ENCODE assay signal across 13 cellular contexts in the genomic region with DNA sequence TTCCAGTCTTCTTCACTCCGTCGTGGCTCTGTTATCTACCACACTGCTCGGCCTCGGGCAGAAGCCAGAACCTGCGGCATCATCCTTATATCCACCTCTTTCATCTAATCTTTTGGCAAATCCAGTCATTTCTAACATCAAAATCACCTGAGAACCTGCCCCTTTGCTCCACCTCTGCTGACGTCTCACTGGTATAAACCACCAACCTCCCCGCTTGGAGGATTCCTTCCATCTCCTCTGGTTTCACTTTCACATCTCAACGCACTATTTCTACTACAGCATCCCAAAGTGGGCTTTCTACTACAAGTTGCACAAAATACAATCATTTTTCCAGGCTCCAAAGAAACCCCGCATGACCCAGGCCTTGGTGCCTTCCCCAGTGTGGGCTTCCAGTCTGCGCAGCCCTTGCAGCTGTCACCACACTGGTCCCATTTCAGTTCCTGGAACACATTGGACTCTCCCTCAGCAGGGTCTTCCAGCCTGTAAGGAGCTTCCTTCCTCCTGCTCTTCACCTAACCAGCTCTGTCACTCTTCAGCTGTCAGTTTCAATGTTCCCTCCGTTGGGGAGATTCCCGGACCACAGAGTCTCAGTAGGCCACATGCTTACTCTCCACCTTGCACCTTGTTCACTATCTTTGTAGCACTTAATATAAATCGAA.
DNase-seq lines count a peak whose midpoint lies in the region; ATAC-seq and TF ChIP-seq lines count a peak whose summit lies in the region.
"Had no signal": no experiment of that assay in that cellular context is flagged by ENCODE, and none has a peak within 500 bp of the region (broad histone marks: within the 10 kb centered on the region; RNA-seq: fewer than 3 reads in every experiment).

No MANE protein-coding gene starts in this region.

- ATAC-seq in gastrocnemius medialis: peak in 1 of 2 donors; percentile 21
- no peak for ATAC-seq in GM21528 (IDR thresholded peaks at IDR 0.05; ENCODE audit: low FRiP score, unreplicated experiment)
- ATAC-seq in GM18517 (IDR thresholded peaks at IDR 0.05; ENCODE audit: unreplicated experiment): no peak
- ATAC-seq: esophagus mucosa, right cardiac atrium had no signal

- H3K4me1 ChIP-seq in gastrocnemius medialis: peaks cover 14 to 23% of the 10 kb centered on the region in 2 donors
- H3K4me1 ChIP-seq: SJCRH30 had no signal

- DNase-seq in GM10266 (ENCODE audit: extremely low spot score) (peak; percentile 12), T-helper 22 cell (ENCODE audit: low read depth) (peak; percentile 54), gastrocnemius medialis (no peak), NCI-H524 treated with DMSO at 0.1 percent for 48 hours (lab: John Stamatoyannopoulos, UW) (no peak), NCI-H510A (lab: John Stamatoyannopoulos, UW) (no peak)
- peak; percentile 43 for DNase-seq in activated naive CD4-positive, alpha-beta T cell treated with Interleukin-2 at 50 U/mL for 16 hours
- DNase-seq: NCI-H510A treated with DMSO at 0.1 percent for 48 hours, right cardiac atrium, SJCRH30 had no signal

- TF ChIP-seq POLR2A in gastrocnemius medialis (IDR thresholded peaks at IDR 0.05): no peak

- no peaks in the 10 kb centered on the region for H3K27me3 ChIP-seq in gastrocnemius medialis
- H3K27me3 ChIP-seq: SJCRH30 had no signal

- peaks cover 0 to 58% of the 10 kb centered on the region in 2 donors for H3K36me3 ChIP-seq in gastrocnemius medialis
- H3K36me3 ChIP-seq: SJCRH30 had no signal

- no peak overlapping the region for H3K4me3 ChIP-seq in gastrocnemius medialis
- H3K4me3 ChIP-seq: SJCRH30 had no signal

- in situ Hi-C loops in gastrocnemius medialis (cut with MboI; ENCODE audit: low sequenced_read_pairs in 4 of 4): no loop called here

- TF ChIP-seq CTCF in GM10266 (IDR thresholded peaks at IDR 0.05; ENCODE audit: control insufficient read depth, insufficient read depth, low read depth, missing control alignments) (no peak), gastrocnemius medialis (IDR thresholded peaks at IDR 0.05 in 4 of 5, conservative IDR thresholded peaks at IDR 0.05 in 1 of 5) (no peak)

- peak overlapping the region; percentile 29 to 90 (median 50) for H3K27ac ChIP-seq in gastrocnemius medialis
- H3K27ac ChIP-seq: HL-60, SJCRH30 had no signal

- intact Hi-C loops in gastrocnemius medialis (cut with DNase I; ENCODE audit: low total_unique reads): no loop called here

- no peaks in the 10 kb centered on the region for H3K9me3 ChIP-seq in gastrocnemius medialis
- H3K9me3 ChIP-seq: SJCRH30 had no signal

Comparison
In these comparisons a context has a peak if more than half of its experiments do, and no peak if none do; other contexts are left out.
1. DNase-seq: peak in GM10266 (single experiment), T-helper 22 cell (single experiment) and activated naive CD4-positive, alpha-beta T cell treated with Interleukin-2 at 50 U/mL for 16 hours (single experiment); none in gastrocnemius medialis (0 of 2), NCI-H524 treated with DMSO at 0.1 percent for 48 hours (single experiment) and NCI-H510A (single experiment).